Comparison of ENCODE assay signal across 10 cellular contexts in genomic region chr9:111094433-111095421, GRCh38. TPM values are rescaled to one million over a fixed set of nuclear protein-coding genes. Genes with fewer than 3 reads are reported as not detected.
DNase-seq lines count a peak whose midpoint lies in the region; ATAC-seq and TF ChIP-seq lines count a peak whose summit lies in the region.
"Had no signal": no experiment of that assay in that cellular context is flagged by ENCODE, and none has a peak within 500 bp of the region (broad histone marks: within the 10 kb centered on the region; RNA-seq: fewer than 3 reads in every experiment).

No MANE protein-coding gene starts in this region.

- H3K27me3 ChIP-seq in GM23338 (ENCODE audit: insufficient read depth) (no peaks in the 10 kb centered on the region), right atrium auricular region (no peaks in the 10 kb centered on the region), smooth muscle cell (ENCODE audit: low read depth) (no peaks in the 10 kb centered on the region)

- 11% methylated on average over 2 of the region's 2 CpGs for WGBS in smooth muscle cell (ENCODE audit: low lambda C conversion rate)

- H3K9me3 ChIP-seq in right atrium auricular region (no peaks in the 10 kb centered on the region), smooth muscle cell (replicated peaks; ENCODE audit: low read depth) (no peaks in the 10 kb centered on the region)

- no peaks in the 10 kb centered on the region; the same call in 2 of the 3 replicates for H3K36me3 Mint-ChIP-seq in GM23338 (ENCODE audit: low read depth)
- no peaks in the 10 kb centered on the region for H3K36me3 Mint-ChIP-seq in effector memory CD8-positive, alpha-beta T cell (ENCODE audit: insufficient read depth)

- peaks cover 2% of the 10 kb centered on the region for H3K27me3 Mint-ChIP-seq in GM23338 (ENCODE audit: insufficient read depth, low read depth, poor library complexity)
- no peaks in the 10 kb centered on the region for H3K27me3 Mint-ChIP-seq in effector memory CD8-positive, alpha-beta T cell
- H3K27me3 Mint-ChIP-seq: central memory CD8-positive, alpha-beta T cell had no signal

- H3K9me3 Mint-ChIP-seq in GM23338, result no peaks in the 10 kb centered on the region
- H3K9me3 Mint-ChIP-seq in effector memory CD8-positive, alpha-beta T cell, result no peaks in the 10 kb centered on the region

- DNase-seq in GM23338 (ENCODE audit: low spot score) (no peak), SKM-1 treated with dmso at 0.1 percent for 144 hours (lab: John Stamatoyannopoulos, UW; ENCODE audit: unreplicated experiment) (peak; percentile 55), right atrium auricular region (ENCODE audit: low spot score) (peak; percentile 74), smooth muscle cell (lab: John Stamatoyannopoulos, UW; ENCODE audit: unreplicated experiment) (no peak)
- DNase-seq in activated naive CD4-positive, alpha-beta T cell treated with Interleukin-2 at 50 U/mL for 16 hours, result no peak
- DNase-seq in effector memory CD8-positive, alpha-beta T cell, result no peak

- H3F3A ChIP-seq in GM23338 (replicated peaks; ENCODE audit: low read depth) (no peaks in the 10 kb centered on the region), smooth muscle cell (ENCODE audit: low read depth) (no peaks in the 10 kb centered on the region)

- no peak for TF ChIP-seq CTCF in GM23338 (conservative IDR thresholded peaks at IDR 0.05; ENCODE audit: low read depth in 2 of 2)
- no peak for TF ChIP-seq CTCF in right atrium auricular region (IDR thresholded peaks at IDR 0.05)
- TF ChIP-seq CTCF in smooth muscle cell (IDR thresholded peaks at IDR 0.05; ENCODE audit: borderline replicate concordance, insufficient read depth, poor library complexity, severe bottlenecking), result no peak

- no peak overlapping the region for H3K4me3 Mint-ChIP-seq in GM23338
- no peak overlapping the region for H3K4me3 Mint-ChIP-seq in effector memory CD8-positive, alpha-beta T cell
- H3K4me3 Mint-ChIP-seq: central memory CD8-positive, alpha-beta T cell had no signal

- ATAC-seq in GM23338, result no peak; the same call in 2 of the 3 replicates
- no peak for ATAC-seq in GM19324 (IDR thresholded peaks at IDR 0.05; ENCODE audit: low FRiP score, unreplicated experiment)
- ATAC-seq in GM21447 (IDR thresholded peaks at IDR 0.05; ENCODE audit: unreplicated experiment), result no peak
- ATAC-seq in effector memory CD8-positive, alpha-beta T cell (replicated peaks), result no peak

- H2AFZ ChIP-seq in GM23338 (peak overlapping the region; percentile 81; the same call in 1 of the 2 replicates), smooth muscle cell (ENCODE audit: low read depth) (peak overlapping the region; percentile 86)

- H4K20me1 ChIP-seq in GM23338 (replicated peaks; ENCODE audit: insufficient read depth) (no peaks in the 10 kb centered on the region), smooth muscle cell (ENCODE audit: low read depth) (no peaks in the 10 kb centered on the region)

- H3K36me3 ChIP-seq in GM23338 (ENCODE audit: insufficient read depth), result no peaks in the 10 kb centered on the region
- H3K36me3 ChIP-seq in right atrium auricular region, result no peaks in the 10 kb centered on the region
- H3K36me3 ChIP-seq in smooth muscle cell (ENCODE audit: low read depth), result no peaks in the 10 kb centered on the region

- peak overlapping the region; percentile 42 for H3K4me2 ChIP-seq in GM23338
- peak overlapping the region; percentile 36 for H3K4me2 ChIP-seq in smooth muscle cell

- H3K27ac ChIP-seq in GM23338 (ENCODE audit: low read depth), result no peak overlapping the region
- peak overlapping the region; percentile 32 to 62 for H3K27ac ChIP-seq in right atrium auricular region
- peak overlapping the region; percentile 25 for H3K27ac ChIP-seq in smooth muscle cell (ENCODE audit: low read depth)

- H3K79me2 ChIP-seq in GM23338 (replicated peaks; ENCODE audit: insufficient read depth) (no peaks in the 10 kb centered on the region), smooth muscle cell (ENCODE audit: low read depth) (no peaks in the 10 kb centered on the region)

- no peak overlapping the region for H3K9ac ChIP-seq in smooth muscle cell (ENCODE audit: low read depth)

- H3K4me1 ChIP-seq in GM23338 (ENCODE audit: insufficient read depth) (peaks cover 50% of the 10 kb centered on the region), right atrium auricular region (peaks cover 0 to 7% of the 10 kb centered on the region in 2 donors), smooth muscle cell (ENCODE audit: low read depth) (peaks cover 37% of the 10 kb centered on the region)

- H3K9me2 ChIP-seq in GM23338 (ENCODE audit: insufficient read depth), result no peaks in the 10 kb centered on the region; the same call in 1 of the 2 replicates

- H3K27ac Mint-ChIP-seq in GM23338, result no peak overlapping the region; the same call in 1 of the 2 replicates
- H3K27ac Mint-ChIP-seq in effector memory CD8-positive, alpha-beta T cell, result no peak overlapping the region

- peaks cover 52% of the 10 kb centered on the region for H3K4me1 Mint-ChIP-seq in GM23338
- H3K4me1 Mint-ChIP-seq in effector memory CD8-positive, alpha-beta T cell (ENCODE audit: low read depth in 2 of 2), result no peaks in the 10 kb centered on the region
- H3K4me1 Mint-ChIP-seq: central memory CD8-positive, alpha-beta T cell had no signal

- H3K4me3 ChIP-seq in GM23338 (no peak overlapping the region), right atrium auricular region (no peak overlapping the region), smooth muscle cell (no peak overlapping the region)

TF ChIP-seq in GM23338, 12 proteins besides CTCF, POLR2A, EP300 and RAD21:
- TF ChIP-seq EZH2phosphoT487 (IDR thresholded peaks at IDR 0.05; ENCODE audit: unreplicated experiment) (no peak), CREB1 (CRISPR knock-in tag; IDR thresholded peaks at IDR 0.05; ENCODE audit: low read depth) (no peak), NANOG (IDR thresholded peaks at IDR 0.05; ENCODE audit: borderline replicate concordance) (no peak)

RNA-seq across cellular contexts. Expression of gene LPAR1, which starts 56.5 kb away (rescaled TPM):
- total RNA-seq in GM23338 (2014; rRNA removed; shearing (Covaris generic)), result 2.9 and 3.8 TPM in 2 replicates
- polyA plus RNA-seq in GM23338 (2016; fragmentation: Nextera tagmentation; extraction: Ambion mirVana), result 0.66 and 1.0 TPM in 2 replicates
- 10 to 100 TPM; 20.2 to 48.2 TPM for total RNA-seq in right atrium auricular region
- 21.3 and 27.4 TPM in 2 replicates for total RNA-seq in smooth muscle cell
- polyA plus RNA-seq in smooth muscle cell, result 13.9 and 20.5 TPM in 2 replicates
- total RNA-seq: T-helper 1 cell treated with Interleukin-12 subunit alpha and Interleukin-12 subunit beta and Interleukin-4 antibody, amounts not matched to agents 30 ng/mL and 1 ng/mL, for 36 hours had no signal

Comparison
In these comparisons a context has a peak if more than half of its experiments do, and no peak if none do; other contexts are left out.
1. DNase-seq: peak in SKM-1 treated with dmso at 0.1 percent for 144 hours (single experiment) and right atrium auricular region (single experiment); none in GM23338 (single experiment), smooth muscle cell (single experiment), activated naive CD4-positive, alpha-beta T cell treated with Interleukin-2 at 50 U/mL for 16 hours (single experiment) and effector memory CD8-positive, alpha-beta T cell (0 of 3).